ENCODE assay signal across 1 cellular context in the genomic region with DNA sequence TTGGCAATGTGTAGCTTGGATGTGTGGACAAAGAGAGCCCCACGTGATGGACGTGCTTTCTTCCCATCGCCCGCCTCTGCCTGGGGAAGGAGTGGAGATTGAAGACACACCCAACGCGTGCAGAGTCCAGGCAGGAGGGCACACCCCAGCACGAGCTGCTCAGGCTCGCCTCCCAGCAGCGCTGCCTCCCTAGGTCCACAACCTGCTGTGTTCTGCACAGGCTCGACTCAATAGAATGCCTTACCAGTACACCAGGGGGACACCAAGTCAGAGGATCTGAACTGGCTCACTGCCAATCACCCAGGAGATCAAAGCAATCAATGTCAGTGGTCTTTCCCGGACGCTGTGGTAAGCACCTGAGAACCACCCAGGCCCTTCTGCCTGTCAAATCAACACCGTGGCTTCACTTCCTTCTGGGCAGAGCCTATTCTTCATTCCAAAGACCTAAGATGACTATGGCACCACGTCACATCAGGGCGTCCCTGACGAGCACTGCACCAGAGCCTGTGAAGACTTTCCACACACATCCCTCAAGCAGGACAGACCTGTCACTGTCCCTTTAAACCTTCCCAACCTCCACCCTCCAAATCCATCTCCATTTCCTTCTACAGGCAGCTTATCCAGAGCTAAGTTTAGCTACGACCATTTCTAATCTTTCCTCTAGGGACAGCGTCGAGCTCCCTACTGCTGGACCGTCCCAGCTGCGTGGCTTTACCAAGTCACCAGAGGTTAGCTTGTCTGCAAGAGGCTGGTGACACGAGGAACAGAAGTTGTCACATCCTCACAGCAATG.
TF ChIP-seq lines count a peak whose summit lies in the region.

No MANE protein-coding gene starts in this region.

TF ChIP-seq in HepG2, 621 proteins besides CTCF, POLR2A, EP300 and RAD21 (continued from another document):
- TF ChIP-seq, protein P1, sequence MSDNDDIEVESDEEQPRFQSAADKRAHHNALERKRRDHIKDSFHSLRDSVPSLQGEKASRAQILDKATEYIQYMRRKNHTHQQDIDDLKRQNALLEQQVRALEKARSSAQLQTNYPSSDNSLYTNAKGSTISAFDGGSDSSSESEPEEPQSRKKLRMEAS (IDR thresholded peaks at IDR 0.05) = 0 out of 2 replicates have a peak, but pooled peaks have one; percentile 17
- no peak for TF ChIP-seq PRDM4 (CRISPR knock-in tag; IDR thresholded peaks at IDR 0.05; ENCODE audit: borderline replicate concordance)
- TF ChIP-seq, protein P2, sequence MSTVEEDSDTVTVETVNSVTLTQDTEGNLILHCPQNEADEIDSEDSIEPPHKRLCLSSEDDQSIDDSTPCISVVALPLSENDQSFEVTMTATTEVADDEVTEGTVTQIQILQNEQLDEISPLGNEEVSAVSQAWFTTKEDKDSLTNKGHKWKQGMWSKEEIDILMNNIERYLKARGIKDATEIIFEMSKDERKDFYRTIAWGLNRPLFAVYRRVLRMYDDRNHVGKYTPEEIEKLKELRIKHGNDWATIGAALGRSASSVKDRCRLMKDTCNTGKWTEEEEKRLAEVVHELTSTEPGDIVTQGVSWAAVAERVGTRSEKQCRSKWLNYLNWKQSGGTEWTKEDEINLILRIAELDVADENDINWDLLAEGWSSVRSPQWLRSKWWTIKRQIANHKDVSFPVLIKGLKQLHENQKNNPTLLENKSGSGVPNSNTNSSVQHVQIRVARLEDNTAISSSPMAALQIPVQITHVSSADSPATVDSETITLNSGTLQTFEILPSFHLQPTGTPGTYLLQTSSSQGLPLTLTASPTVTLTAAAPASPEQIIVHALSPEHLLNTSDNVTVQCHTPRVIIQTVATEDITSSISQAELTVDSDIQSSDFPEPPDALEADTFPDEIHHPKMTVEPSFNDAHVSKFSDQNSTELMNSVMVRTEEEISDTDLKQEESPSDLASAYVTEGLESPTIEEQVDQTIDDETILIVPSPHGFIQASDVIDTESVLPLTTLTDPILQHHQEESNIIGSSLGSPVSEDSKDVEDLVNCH (CRISPR knock-in tag; IDR thresholded peaks at IDR 0.05) = no peak
- TF ChIP-seq, protein P3, sequence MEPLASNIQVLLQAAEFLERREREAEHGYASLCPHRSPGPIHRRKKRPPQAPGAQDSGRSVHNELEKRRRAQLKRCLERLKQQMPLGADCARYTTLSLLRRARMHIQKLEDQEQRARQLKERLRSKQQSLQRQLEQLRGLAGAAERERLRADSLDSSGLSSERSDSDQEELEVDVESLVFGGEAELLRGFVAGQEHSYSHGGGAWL (CRISPR knock-in tag; IDR thresholded peaks at IDR 0.05) = no peak
- 0 out of 2 replicates have a peak, but pooled peaks have one; percentile 19 for TF ChIP-seq RXRA (CRISPR knock-in tag; IDR thresholded peaks at IDR 0.05)
- TF ChIP-seq ZNF687 (CRISPR knock-in tag; IDR thresholded peaks at IDR 0.05) = peak; percentile 57
- TF ChIP-seq CBX5 (CRISPR knock-in tag; IDR thresholded peaks at IDR 0.05; ENCODE audit: borderline replicate concordance) = no peak
- TF ChIP-seq RCOR2 (CRISPR knock-in tag; IDR thresholded peaks at IDR 0.05) = no peak
- TF ChIP-seq ZBTB38 (CRISPR knock-in tag; IDR thresholded peaks at IDR 0.05) = no peak
- TF ChIP-seq ZNF496 (CRISPR knock-in tag; IDR thresholded peaks at IDR 0.05; ENCODE audit: insufficient replicate concordance) = no peak
- peak; percentile 6 for TF ChIP-seq RBM22 (optimal IDR thresholded peaks at IDR 0.05; ENCODE audit: low read length)
- TF ChIP-seq, protein P4, sequence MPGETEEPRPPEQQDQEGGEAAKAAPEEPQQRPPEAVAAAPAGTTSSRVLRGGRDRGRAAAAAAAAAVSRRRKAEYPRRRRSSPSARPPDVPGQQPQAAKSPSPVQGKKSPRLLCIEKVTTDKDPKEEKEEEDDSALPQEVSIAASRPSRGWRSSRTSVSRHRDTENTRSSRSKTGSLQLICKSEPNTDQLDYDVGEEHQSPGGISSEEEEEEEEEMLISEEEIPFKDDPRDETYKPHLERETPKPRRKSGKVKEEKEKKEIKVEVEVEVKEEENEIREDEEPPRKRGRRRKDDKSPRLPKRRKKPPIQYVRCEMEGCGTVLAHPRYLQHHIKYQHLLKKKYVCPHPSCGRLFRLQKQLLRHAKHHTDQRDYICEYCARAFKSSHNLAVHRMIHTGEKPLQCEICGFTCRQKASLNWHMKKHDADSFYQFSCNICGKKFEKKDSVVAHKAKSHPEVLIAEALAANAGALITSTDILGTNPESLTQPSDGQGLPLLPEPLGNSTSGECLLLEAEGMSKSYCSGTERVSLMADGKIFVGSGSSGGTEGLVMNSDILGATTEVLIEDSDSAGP (CRISPR knock-in tag; IDR thresholded peaks at IDR 0.05; ENCODE audit: borderline replicate concordance) = peak; percentile 80
- peak; percentile 13 for TF ChIP-seq FOSL2 (CRISPR knock-in tag; IDR thresholded peaks at IDR 0.05)
- 0 out of 2 replicates have a peak, but pooled peaks have one; percentile 21 for TF ChIP-seq ZSCAN21 (CRISPR knock-in tag; IDR thresholded peaks at IDR 0.05; ENCODE audit: borderline replicate concordance)
- 0 out of 2 replicates have a peak, but pooled peaks have one; percentile 8 for TF ChIP-seq MYC (CRISPR knock-in tag; IDR thresholded peaks at IDR 0.05; ENCODE audit: borderline replicate concordance)
- no peak for TF ChIP-seq SKI (IDR thresholded peaks at IDR 0.05; ENCODE audit: partially characterized antibody)
- peak; percentile 44; the same call in 1 of the 2 replicates for TF ChIP-seq SALL1 (CRISPR knock-in tag; IDR thresholded peaks at IDR 0.05)
- TF ChIP-seq, protein P5, sequence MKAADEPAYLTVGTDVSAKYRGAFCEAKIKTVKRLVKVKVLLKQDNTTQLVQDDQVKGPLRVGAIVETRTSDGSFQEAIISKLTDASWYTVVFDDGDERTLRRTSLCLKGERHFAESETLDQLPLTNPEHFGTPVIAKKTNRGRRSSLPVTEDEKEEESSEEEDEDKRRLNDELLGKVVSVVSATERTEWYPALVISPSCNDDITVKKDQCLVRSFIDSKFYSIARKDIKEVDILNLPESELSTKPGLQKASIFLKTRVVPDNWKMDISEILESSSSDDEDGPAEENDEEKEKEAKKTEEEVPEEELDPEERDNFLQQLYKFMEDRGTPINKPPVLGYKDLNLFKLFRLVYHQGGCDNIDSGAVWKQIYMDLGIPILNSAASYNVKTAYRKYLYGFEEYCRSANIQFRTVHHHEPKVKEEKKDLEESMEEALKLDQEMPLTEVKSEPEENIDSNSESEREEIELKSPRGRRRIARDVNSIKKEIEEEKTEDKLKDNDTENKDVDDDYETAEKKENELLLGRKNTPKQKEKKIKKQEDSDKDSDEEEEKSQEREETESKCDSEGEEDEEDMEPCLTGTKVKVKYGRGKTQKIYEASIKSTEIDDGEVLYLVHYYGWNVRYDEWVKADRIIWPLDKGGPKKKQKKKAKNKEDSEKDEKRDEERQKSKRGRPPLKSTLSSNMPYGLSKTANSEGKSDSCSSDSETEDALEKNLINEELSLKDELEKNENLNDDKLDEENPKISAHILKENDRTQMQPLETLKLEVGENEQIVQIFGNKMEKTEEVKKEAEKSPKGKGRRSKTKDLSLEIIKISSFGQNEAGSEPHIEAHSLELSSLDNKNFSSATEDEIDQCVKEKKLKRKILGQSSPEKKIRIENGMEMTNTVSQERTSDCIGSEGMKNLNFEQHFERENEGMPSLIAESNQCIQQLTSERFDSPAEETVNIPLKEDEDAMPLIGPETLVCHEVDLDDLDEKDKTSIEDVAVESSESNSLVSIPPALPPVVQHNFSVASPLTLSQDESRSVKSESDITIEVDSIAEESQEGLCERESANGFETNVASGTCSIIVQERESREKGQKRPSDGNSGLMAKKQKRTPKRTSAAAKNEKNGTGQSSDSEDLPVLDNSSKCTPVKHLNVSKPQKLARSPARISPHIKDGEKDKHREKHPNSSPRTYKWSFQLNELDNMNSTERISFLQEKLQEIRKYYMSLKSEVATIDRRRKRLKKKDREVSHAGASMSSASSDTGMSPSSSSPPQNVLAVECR (CRISPR knock-in tag; IDR thresholded peaks at IDR 0.05; ENCODE audit: borderline replicate concordance) = no peak
- TF ChIP-seq ZNF839 (CRISPR knock-in tag; IDR thresholded peaks at IDR 0.05; ENCODE audit: borderline replicate concordance) = no peak
- TF ChIP-seq AHR (CRISPR knock-in tag; IDR thresholded peaks at IDR 0.05) = no peak
- no peak for TF ChIP-seq ZNF850 (CRISPR knock-in tag; conservative IDR thresholded peaks at IDR 0.05)
- TF ChIP-seq ZNF816 (CRISPR knock-in tag; IDR thresholded peaks at IDR 0.05; ENCODE audit: borderline replicate concordance) = no peak
- no peak for TF ChIP-seq HNRNPUL1 (IDR thresholded peaks at IDR 0.05; ENCODE audit: low read depth, low read length)
- TF ChIP-seq JUND (CRISPR knock-in tag; IDR thresholded peaks at IDR 0.05) = no peak
- no peak for TF ChIP-seq ZNF430 (CRISPR knock-in tag; IDR thresholded peaks at IDR 0.05)
